13 cellular contexts compared by ENCODE assay signal in genomic region chr3:33855884-33856546, GRCh38. TPM values are rescaled to one million over a fixed set of nuclear protein-coding genes. Genes with fewer than 3 reads are reported as not detected.
A peak's percentile ranks its signal among the peaks of the same experiment; 100 is the strongest.
DNase-seq lines count a peak whose midpoint lies in the region; ATAC-seq and TF ChIP-seq lines count a peak whose summit lies in the region.
"Had no signal": no experiment of that assay in that cellular context is flagged by ENCODE, and none has a peak within 500 bp of the region (broad histone marks: within the 10 kb centered on the region; RNA-seq: fewer than 3 reads in every experiment).

No MANE protein-coding gene starts in this region.

- TF ChIP-seq CTCF in MCF 10A (IDR thresholded peaks at IDR 0.05; ENCODE audit: unreplicated experiment) (no peak), breast epithelium (IDR thresholded peaks at IDR 0.05) (no peak), foreskin keratinocyte (conservative IDR thresholded peaks at IDR 0.05) (no peak)

- H3K4me1 Mint-ChIP-seq in MCF 10A (ENCODE audit: insufficient read depth, unreplicated experiment) = peaks cover 1% of the 10 kb centered on the region
- H3K4me1 Mint-ChIP-seq in activated CD8-positive, alpha-beta T cell treated with anti-CD3 and anti-CD28 coated beads, Interleukin-2, amount 10 ng/mL, durations not matched to agents 7 days and 5 days (ENCODE audit: low read depth) = peaks cover 24% of the 10 kb centered on the region
- H3K4me1 Mint-ChIP-seq in stimulated activated naive CD8-positive, alpha-beta T cell treated with anti-CD3 and anti-CD28 coated beads, Interleukin-15, Interleukin-2, amounts not matched to agents 100 ng/mL and 50 ng/mL, for 24 hours (ENCODE audit: low read depth) = peaks cover 33% of the 10 kb centered on the region

- no peak overlapping the region for H3K4me3 ChIP-seq in breast epithelium
- H3K4me3 ChIP-seq: BLaER1, heart right ventricle had no signal

- H3K27ac Mint-ChIP-seq in MCF 10A (ENCODE audit: low read depth, unreplicated experiment) = peak overlapping the region; percentile 39
- peak overlapping the region; percentile 81 for H3K27ac Mint-ChIP-seq in activated CD8-positive, alpha-beta T cell treated with anti-CD3 and anti-CD28 coated beads, Interleukin-2, amount 10 ng/mL, durations not matched to agents 7 days and 5 days
- peak overlapping the region; percentile 78 for H3K27ac Mint-ChIP-seq in stimulated activated naive CD8-positive, alpha-beta T cell treated with anti-CD3 and anti-CD28 coated beads, Interleukin-15, Interleukin-2, amounts not matched to agents 100 ng/mL and 50 ng/mL, for 24 hours

- no TSS peak for BruUV-seq in MCF 10A (replicated peaks; lab: Mats Ljungman, UMichigan)

- H3K9me3 ChIP-seq in breast epithelium = no peaks in the 10 kb centered on the region
- H3K9me3 ChIP-seq: BLaER1, heart right ventricle had no signal

- no peaks in the 10 kb centered on the region for H3K27me3 ChIP-seq in breast epithelium
- H3K27me3 ChIP-seq in foreskin keratinocyte = no peaks in the 10 kb centered on the region
- H3K27me3 ChIP-seq: BLaER1, heart right ventricle had no signal

- POLR2A ChIA-PET in MCF 10A (lab: Yijun Ruan, JAX) = interaction anchor here (0.8 kb wide), 1 partner anchor 57 kb away, joined by 3 read pairs; no protein-coding TSS in a partner anchor
- POLR2A ChIA-PET in activated CD8-positive, alpha-beta T cell treated with anti-CD3 and anti-CD28 coated beads, Interleukin-2, amount 10 ng/mL, durations not matched to agents 7 days and 5 days (lab: Charles Lee) = no interaction called here

- H3K27ac ChIP-seq in breast epithelium (no peak overlapping the region), foreskin keratinocyte (peak overlapping the region; percentile 96)
- H3K27ac ChIP-seq: BLaER1 had no signal

- H3K27me3 Mint-ChIP-seq in MCF 10A (ENCODE audit: insufficient read depth, unreplicated experiment) = no peaks in the 10 kb centered on the region
- no peaks in the 10 kb centered on the region for H3K27me3 Mint-ChIP-seq in activated CD8-positive, alpha-beta T cell treated with anti-CD3 and anti-CD28 coated beads, Interleukin-2, amount 10 ng/mL, durations not matched to agents 7 days and 5 days (ENCODE audit: low read depth)
- H3K27me3 Mint-ChIP-seq in stimulated activated naive CD8-positive, alpha-beta T cell treated with anti-CD3 and anti-CD28 coated beads, Interleukin-15, Interleukin-2, amounts not matched to agents 100 ng/mL and 50 ng/mL, for 24 hours = no peaks in the 10 kb centered on the region

- no peaks in the 10 kb centered on the region for H3K9me3 Mint-ChIP-seq in MCF 10A (ENCODE audit: unreplicated experiment)
- no peaks in the 10 kb centered on the region for H3K9me3 Mint-ChIP-seq in activated CD8-positive, alpha-beta T cell treated with anti-CD3 and anti-CD28 coated beads, Interleukin-2, amount 10 ng/mL, durations not matched to agents 7 days and 5 days (ENCODE audit: insufficient read depth)
- no peaks in the 10 kb centered on the region for H3K9me3 Mint-ChIP-seq in stimulated activated naive CD8-positive, alpha-beta T cell treated with anti-CD3 and anti-CD28 coated beads, Interleukin-15, Interleukin-2, amounts not matched to agents 100 ng/mL and 50 ng/mL, for 24 hours

- CTCF ChIA-PET in MCF 10A (lab: Yijun Ruan, JAX) = interaction anchor here (0.6 kb wide), 1 partner anchor 56 kb away, joined by 3 read pairs; no protein-coding TSS in a partner anchor
- CTCF ChIA-PET in activated CD8-positive, alpha-beta T cell treated with anti-CD3 and anti-CD28 coated beads, Interleukin-2, amount 10 ng/mL, durations not matched to agents 7 days and 5 days (lab: Charles Lee) = no interaction called here

- H3K4me3 Mint-ChIP-seq in MCF 10A (ENCODE audit: unreplicated experiment) = no peak overlapping the region
- H3K4me3 Mint-ChIP-seq in activated CD8-positive, alpha-beta T cell treated with anti-CD3 and anti-CD28 coated beads, Interleukin-2, amount 10 ng/mL, durations not matched to agents 7 days and 5 days = no peak overlapping the region
- H3K4me3 Mint-ChIP-seq in stimulated activated naive CD8-positive, alpha-beta T cell treated with anti-CD3 and anti-CD28 coated beads, Interleukin-15, Interleukin-2, amounts not matched to agents 100 ng/mL and 50 ng/mL, for 24 hours = no peak overlapping the region

- DNase-seq in MCF 10A (ENCODE audit: unreplicated experiment) (no peak), breast epithelium (ENCODE audit: low spot score in 2 of 2) (no peak), foreskin keratinocyte (peak; percentile 22 to 81), HCEC 1CT (no peak), AG20443 (ENCODE audit: low spot score) (no peak), DMS79 treated with DMSO at 0.1 percent for 48 hours (lab: John Stamatoyannopoulos, UW) (no peak)
- DNase-seq in activated CD8-positive, alpha-beta T cell treated with anti-CD3 and anti-CD28 coated beads, Interleukin-2, amount 10 ng/mL, durations not matched to agents 7 days and 5 days = no peak
- DNase-seq: activated CD4-positive, alpha-beta T cell treated with anti-CD3 and anti-CD28 coated beads, Interleukin-2, amount 50 U/mL, for 1 hour; heart right ventricle; KBM-7; substantia nigra had no signal

- H3K36me3 Mint-ChIP-seq in MCF 10A (ENCODE audit: insufficient read depth, unreplicated experiment) = peaks cover 51% of the 10 kb centered on the region
- peaks cover 47% of the 10 kb centered on the region for H3K36me3 Mint-ChIP-seq in activated CD8-positive, alpha-beta T cell treated with anti-CD3 and anti-CD28 coated beads, Interleukin-2, amount 10 ng/mL, durations not matched to agents 7 days and 5 days (ENCODE audit: low read depth)
- H3K36me3 Mint-ChIP-seq in stimulated activated naive CD8-positive, alpha-beta T cell treated with anti-CD3 and anti-CD28 coated beads, Interleukin-15, Interleukin-2, amounts not matched to agents 100 ng/mL and 50 ng/mL, for 24 hours (ENCODE audit: low read depth) = peaks cover 64% of the 10 kb centered on the region

- intact Hi-C loops in MCF 10A (cut with micrococcal nuclease) (no loop called here), breast epithelium (cut with DNase I; ENCODE audit: low total_unique reads) (no loop called here)

- H3K36me3 ChIP-seq in breast epithelium = peaks cover 6% of the 10 kb centered on the region

- H3K4me1 ChIP-seq in breast epithelium = no peaks in the 10 kb centered on the region
- peaks cover 19% of the 10 kb centered on the region for H3K4me1 ChIP-seq in foreskin keratinocyte
- H3K4me1 ChIP-seq: BLaER1 had no signal

- no peak for TF ChIP-seq POLR2A in breast epithelium (IDR thresholded peaks at IDR 0.05)

- no peak for ATAC-seq in activated CD8-positive, alpha-beta T cell treated with anti-CD3 and anti-CD28 coated beads, Interleukin-2, amount 10 ng/mL, durations not matched to agents 7 days and 5 days
- ATAC-seq in foreskin keratinocyte = peak; percentile 96
- ATAC-seq: heart right ventricle had no signal

RNA-seq across cellular contexts. Expression of gene PDCD6IP, which starts 57.6 kb away (rescaled TPM):
- total RNA-seq in MCF 10A (2022) (286 and 304 TPM in 2 replicates), breast epithelium (100 to 1,000 TPM; 152 to 242 (median 204) TPM), foreskin keratinocyte (118 and 133 TPM in 2 replicates)
- total RNA-seq in activated CD8-positive, alpha-beta T cell treated with anti-CD3 and anti-CD28 coated beads, Interleukin-2, amount 10 ng/mL, durations not matched to agents 7 days and 5 days = 100 to 1,000 TPM; 166 to 175 TPM
- polyA plus RNA-seq in foreskin keratinocyte = 73.9 and 86.7 TPM in 2 replicates

Comparison
In these comparisons a context has a peak if more than half of its experiments do, and no peak if none do; other contexts are left out.
1. DNase-seq: peak in foreskin keratinocyte (2 of 2); none in MCF 10A (single experiment), breast epithelium (0 of 2), activated CD8-positive, alpha-beta T cell treated with anti-CD3 and anti-CD28 coated beads, Interleukin-2, amount 10 ng/mL, durations not matched to agents 7 days and 5 days (single experiment), HCEC 1CT (single experiment), AG20443 (single experiment) and DMS79 treated with DMSO at 0.1 percent for 48 hours (single experiment).
2. Peak in every context shown above with its lines, with median percentiles within 50 percentile points of each other: H3K27ac Mint-ChIP-seq.